Comparison of ENCODE assay signal across 11 cellular contexts in genomic region chr12:99130808-99131538, GRCh38.
DNase-seq lines count a peak whose midpoint lies in the region; ATAC-seq and TF ChIP-seq lines count a peak whose summit lies in the region.
"Had no signal": no experiment of that assay in that cellular context is flagged by ENCODE, and none has a peak within 500 bp of the region (broad histone marks: within the 10 kb centered on the region; RNA-seq: fewer than 3 reads in every experiment).

No MANE protein-coding gene starts in this region.

- intact Hi-C loops in Right ventricle myocardium superior (cut with DNase I) = no loop called here

- H3K36me3 Mint-ChIP-seq in mesothelial cell of epicardium = no peaks in the 10 kb centered on the region
- H3K36me3 Mint-ChIP-seq: activated naive CD4-positive, alpha-beta T cell treated with anti-CD3 and anti-CD28 coated beads, Interleukin-2, amount 10 ng/mL, durations not matched to agents 7 days and 5 days; memory B cell had no signal

- no peaks in the 10 kb centered on the region for H3K36me3 ChIP-seq in HUES48 (ENCODE audit: control insufficient read depth, insufficient read depth, low read length)

- H3K27ac ChIP-seq in HUES48 (ENCODE audit: low read depth, low read length) = peak overlapping the region; percentile 71

- H3K4me1 ChIP-seq in HUES48 (ENCODE audit: control insufficient read depth, insufficient read depth, low read length) = peaks cover 11% of the 10 kb centered on the region

- DNase-seq in GM13976 (ENCODE audit: low spot score) = peak; percentile 23
- no peak for DNase-seq in Right ventricle myocardium superior
- no peak for DNase-seq in mesothelial cell of epicardium (ENCODE audit: low spot score in 2 of 2, unreplicated experiment in 2 of 2)
- no peak for DNase-seq in stimulated activated naive CD8-positive, alpha-beta T cell treated with anti-CD3 and anti-CD28 coated beads, Interleukin-15, Interleukin-2, amounts not matched to agents 100 U/mL and 50 U/mL, for 24 hours
- DNase-seq in stimulated activated CD4-positive, alpha-beta T cell treated with anti-CD3 and anti-CD28 coated beads, Interleukin-15, amount 100 ng/mL, for 24 hours = no peak
- DNase-seq in NCI-H774 (lab: John Stamatoyannopoulos, UW) = no peak
- DNase-seq: activated naive CD4-positive, alpha-beta T cell treated with anti-CD3 and anti-CD28 coated beads, Interleukin-2, amount 10 ng/mL, durations not matched to agents 7 days and 5 days; DND-41 had no signal

- TF ChIP-seq CTCF in GM13976 (IDR thresholded peaks at IDR 0.05; ENCODE audit: borderline replicate concordance, control extremely low read depth, extremely low read depth, insufficient read depth, missing control alignments) (no peak), mesothelial cell of epicardium (IDR thresholded peaks at IDR 0.05; ENCODE audit: unreplicated experiment) (no peak)

- H3K4me3 Mint-ChIP-seq in mesothelial cell of epicardium = no peak overlapping the region
- H3K4me3 Mint-ChIP-seq: activated naive CD4-positive, alpha-beta T cell treated with anti-CD3 and anti-CD28 coated beads, Interleukin-2, amount 10 ng/mL, durations not matched to agents 7 days and 5 days; memory B cell had no signal

- H3K9ac ChIP-seq in HUES48 (ENCODE audit: low read depth, low read length) = no peak overlapping the region

- no peak overlapping the region for H3K27ac Mint-ChIP-seq in mesothelial cell of epicardium
- H3K27ac Mint-ChIP-seq: activated naive CD4-positive, alpha-beta T cell treated with anti-CD3 and anti-CD28 coated beads, Interleukin-2, amount 10 ng/mL, durations not matched to agents 7 days and 5 days; memory B cell had no signal

- peak; percentile 93 for ATAC-seq in GM21786 (IDR thresholded peaks at IDR 0.05; ENCODE audit: unreplicated experiment)
- ATAC-seq in Right ventricle myocardium superior (ENCODE audit: poor library complexity) = peak; percentile 64
- no peak for ATAC-seq in stimulated activated naive CD8-positive, alpha-beta T cell treated with anti-CD3 and anti-CD28 coated beads, Interleukin-15, Interleukin-2, amounts not matched to agents 100 U/mL and 50 U/mL, for 24 hours

- H3K9me3 Mint-ChIP-seq in mesothelial cell of epicardium = no peaks in the 10 kb centered on the region
- H3K9me3 Mint-ChIP-seq: activated naive CD4-positive, alpha-beta T cell treated with anti-CD3 and anti-CD28 coated beads, Interleukin-2, amount 10 ng/mL, durations not matched to agents 7 days and 5 days had no signal

- no peak overlapping the region for H3K4me3 ChIP-seq in HUES48 (ENCODE audit: low read depth, low read length)

- H3K4me1 Mint-ChIP-seq in mesothelial cell of epicardium = no peaks in the 10 kb centered on the region
- H3K4me1 Mint-ChIP-seq: activated naive CD4-positive, alpha-beta T cell treated with anti-CD3 and anti-CD28 coated beads, Interleukin-2, amount 10 ng/mL, durations not matched to agents 7 days and 5 days; memory B cell had no signal

- no peaks in the 10 kb centered on the region for H3K9me3 ChIP-seq in HUES48 (ENCODE audit: control insufficient read depth, insufficient read depth, low read length)

- in situ Hi-C loops in GM13976 (cut with MboI; ENCODE audit: low sequenced_read_pairs, unreplicated experiment) = no loop called here

- H3K27me3 ChIP-seq in HUES48 (ENCODE audit: control insufficient read depth, insufficient read depth, low read length) = no peaks in the 10 kb centered on the region

- peaks cover 10% of the 10 kb centered on the region for H3K27me3 Mint-ChIP-seq in mesothelial cell of epicardium (ENCODE audit: low read depth)
- H3K27me3 Mint-ChIP-seq: activated naive CD4-positive, alpha-beta T cell treated with anti-CD3 and anti-CD28 coated beads, Interleukin-2, amount 10 ng/mL, durations not matched to agents 7 days and 5 days; memory B cell had no signal
